Comparison of ENCODE assay signal across 8 cellular contexts in genomic region chr12:7018350-7019042, GRCh38. TPM values are rescaled to one million over a fixed set of nuclear protein-coding genes. Genes with fewer than 3 reads are reported as not detected.
DNase-seq lines count a peak whose midpoint lies in the region; ATAC-seq and TF ChIP-seq lines count a peak whose summit lies in the region.

A gene with protein sequence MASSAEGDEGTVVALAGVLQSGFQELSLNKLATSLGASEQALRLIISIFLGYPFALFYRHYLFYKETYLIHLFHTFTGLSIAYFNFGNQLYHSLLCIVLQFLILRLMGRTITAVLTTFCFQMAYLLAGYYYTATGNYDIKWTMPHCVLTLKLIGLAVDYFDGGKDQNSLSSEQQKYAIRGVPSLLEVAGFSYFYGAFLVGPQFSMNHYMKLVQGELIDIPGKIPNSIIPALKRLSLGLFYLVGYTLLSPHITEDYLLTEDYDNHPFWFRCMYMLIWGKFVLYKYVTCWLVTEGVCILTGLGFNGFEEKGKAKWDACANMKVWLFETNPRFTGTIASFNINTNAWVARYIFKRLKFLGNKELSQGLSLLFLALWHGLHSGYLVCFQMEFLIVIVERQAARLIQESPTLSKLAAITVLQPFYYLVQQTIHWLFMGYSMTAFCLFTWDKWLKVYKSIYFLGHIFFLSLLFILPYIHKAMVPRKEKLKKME (minus strand): TSS chr12:7018476. CDS start chr12:7018424, 52 bp downstream.

- TF ChIP-seq CTCF in BJ (IDR thresholded peaks at IDR 0.05; ENCODE audit: insufficient read depth, low read depth, low read length) (peak; percentile 88), chondrocyte (IDR thresholded peaks at IDR 0.05) (peak; percentile 91), kidney epithelial cell (IDR thresholded peaks at IDR 0.05; ENCODE audit: insufficient read depth, low read length, poor library complexity, severe bottlenecking) (peak; percentile 79)

- POLR2A ChIA-PET in BJ (lab: Charles Lee) = interaction anchor here (0.8 kb wide), 1 partner anchor 90 kb away, joined by 3 read pairs; no protein-coding TSS in a partner anchor

- H3K4me1 Mint-ChIP-seq in chondrocyte (ENCODE audit: low read depth) = peaks cover 18% of the 10 kb centered on the region

- H3K4me3 ChIP-seq in BJ (ENCODE audit: low read depth, low read length) = peak within 1 kb of the TSS; percentile 76
- peak within 1 kb of the TSS; percentile 79 for H3K4me3 ChIP-seq in kidney epithelial cell (ENCODE audit: low read depth, low read length)

- H3K27ac Mint-ChIP-seq in chondrocyte (ENCODE audit: unreplicated experiment) = peak within 1 kb of the TSS; percentile 89

- peak; percentile 72 for DNase-seq in BJ (ENCODE audit: low read depth)
- DNase-seq in GM19238 (ENCODE audit: insufficient read length, low spot score) = peak; percentile 95
- DNase-seq in NCI-H510A treated with DMSO at 0.1 percent for 48 hours (lab: John Stamatoyannopoulos, UW) = peak; percentile 92
- DNase-seq in activated CD4-positive, alpha-beta T cell treated with anti-CD3 and anti-CD28 coated beads for 24 hours (ENCODE audit: low read depth in 2 of 2) = peak; percentile 93 to 94
- peak; percentile 99 for DNase-seq in chondrocyte (ENCODE audit: low spot score)
- peak; percentile 65 for DNase-seq in kidney epithelial cell (ENCODE audit: low read depth)
- peak; percentile 92 to 96 for DNase-seq in stimulated activated CD4-positive, alpha-beta T cell treated with anti-CD3 and anti-CD28 coated beads, Interleukin-15, amount 100 ng/mL, for 48 hours (ENCODE audit: low read depth in 2 of 2)

- H3K27me3 ChIP-seq in BJ (ENCODE audit: control insufficient read depth, insufficient read depth, low read length) (no peaks in the 10 kb centered on the region), kidney epithelial cell (ENCODE audit: control insufficient read depth, insufficient read depth, low read length) (no peaks in the 10 kb centered on the region)

- H3K4me3 Mint-ChIP-seq in chondrocyte (ENCODE audit: unreplicated experiment) = peak within 1 kb of the TSS; percentile 93

- CTCF ChIA-PET in BJ (lab: Yijun Ruan, JAX) = interaction anchor here (0.6 to 2.9 kb wide), 14 partner anchors 9 to 167 kb away, joined by 3 to 10 read pairs (median 5); partner anchors contain the start of genes C12orf57, C1R, C1S and RNU7-1

- peak; percentile 86 for ATAC-seq in HG03442 (IDR thresholded peaks at IDR 0.05; ENCODE audit: unreplicated experiment)

- no peaks in the 10 kb centered on the region for H3K9me3 Mint-ChIP-seq in chondrocyte (ENCODE audit: low read depth)

- H3K36me3 Mint-ChIP-seq in chondrocyte (ENCODE audit: low read depth) = no peaks in the 10 kb centered on the region

- H3K36me3 ChIP-seq in BJ (ENCODE audit: control insufficient read depth, insufficient read depth, low read length) (no peaks in the 10 kb centered on the region), kidney epithelial cell (ENCODE audit: control insufficient read depth, insufficient read depth, low read length) (no peaks in the 10 kb centered on the region)

- H3K27me3 Mint-ChIP-seq in chondrocyte (ENCODE audit: low read depth) = no peaks in the 10 kb centered on the region

RNA-seq across cellular contexts. Expression of the gene that starts here (rescaled TPM):
- 26.3 and 31.2 TPM in 2 replicates for polyA plus RNA-seq in BJ (2011; rRNA removed)
- polyA minus RNA-seq in BJ (2011; rRNA and poly(A)+ RNA removed) = 11.9 and 14.3 TPM in 2 replicates
- total RNA-seq in chondrocyte (18.8 to 22.1 TPM (median 19.4 TPM) in 3 replicates), kidney epithelial cell (11.8 and 12.5 TPM in 2 replicates)

Comparison
In these comparisons a context has a peak if more than half of its experiments do, and no peak if none do; other contexts are left out.
1. Peak in every context shown above with its lines: DNase-seq, ATAC-seq and H3K4me3 ChIP-seq.